Comparison of ENCODE assay signal across 8 cellular contexts in the genomic region with DNA sequence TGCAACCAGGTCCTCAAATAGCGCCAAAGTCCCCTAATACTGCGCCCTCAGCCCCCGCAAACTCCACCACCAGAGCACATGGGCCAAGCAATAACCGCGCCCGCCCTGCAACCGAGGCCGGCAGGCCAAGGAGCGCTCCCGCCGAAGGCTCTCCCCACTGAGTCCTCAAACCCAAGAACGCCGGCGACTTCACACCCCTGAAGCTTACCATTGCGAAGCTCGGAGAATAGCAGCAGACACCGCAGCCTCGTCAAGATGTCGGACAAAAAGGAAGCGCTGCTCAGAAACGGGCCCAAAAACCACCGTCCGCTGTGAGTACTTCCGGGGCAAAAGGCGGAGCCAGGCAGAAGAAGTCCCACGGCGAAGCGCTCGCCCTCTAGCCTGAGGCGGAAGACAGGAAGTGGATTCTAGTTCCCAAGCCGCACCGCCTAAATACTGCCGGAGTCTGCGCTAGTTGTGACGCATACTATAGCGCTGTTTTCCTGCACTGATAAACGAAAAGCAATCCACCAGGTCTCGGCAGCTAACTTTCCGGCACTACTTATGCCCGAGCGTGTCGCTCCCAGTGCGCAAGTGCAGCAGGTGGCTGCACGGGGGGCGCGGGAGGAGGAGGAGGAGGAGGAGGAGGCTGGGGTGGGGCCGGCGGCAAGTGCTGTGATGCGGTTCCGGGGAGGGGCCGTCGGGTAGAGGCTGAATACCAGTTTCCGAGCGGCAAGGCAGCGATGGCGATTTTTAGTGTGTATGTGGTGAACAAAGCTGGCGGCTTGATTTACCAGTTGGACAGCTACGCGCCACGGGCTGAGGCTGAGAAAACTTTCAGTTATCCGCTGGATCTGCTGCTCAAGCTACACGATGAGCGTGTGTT. TPM values are rescaled to one million over a fixed set of nuclear protein-coding genes. Genes with fewer than 3 reads are reported as not detected.
DNase-seq lines count a peak whose midpoint lies in the region; ATAC-seq and TF ChIP-seq lines count a peak whose summit lies in the region.

TSS of gene RPS25 (minus strand) at position 270 of the 865 bp plus-strand sequence. CDS start at position 211, 59 bp downstream.
A gene with protein sequence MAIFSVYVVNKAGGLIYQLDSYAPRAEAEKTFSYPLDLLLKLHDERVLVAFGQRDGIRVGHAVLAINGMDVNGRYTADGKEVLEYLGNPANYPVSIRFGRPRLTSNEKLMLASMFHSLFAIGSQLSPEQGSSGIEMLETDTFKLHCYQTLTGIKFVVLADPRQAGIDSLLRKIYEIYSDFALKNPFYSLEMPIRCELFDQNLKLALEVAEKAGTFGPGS (plus strand): TSS at position 693 of the 865 bp plus-strand sequence. CDS start 30 bp downstream, at position 723.

- TF ChIP-seq POLR2A in GM15510 (IDR thresholded peaks at IDR 0.05; ENCODE audit: borderline replicate concordance, extremely low read depth, insufficient read length): peak; percentile 86
- TF ChIP-seq POLR2A in prostate gland (IDR thresholded peaks at IDR 0.05): peak; percentile 48

- H3K27me3 ChIP-seq in prostate gland (replicated peaks; ENCODE audit: insufficient read depth): no peaks in the 10 kb centered on the region

- DNase-seq in NCI-H1694 treated with DMSO at 0.1 percent for 48 hours (lab: John Stamatoyannopoulos, UW) (peak; percentile 72), T-helper 17 cell (peak; percentile 88 to 92 (median 91)), amygdala (lab: John Stamatoyannopoulos, UW) (peak; percentile 88 to 100 (median 97)), left ventricle myocardium superior (peak; percentile 95), prostate gland (ENCODE audit: low spot score) (peak; percentile 96)

- H3K36me3 Mint-ChIP-seq in T-helper 17 cell (ENCODE audit: low read depth): no peaks in the 10 kb centered on the region

- H3K36me3 ChIP-seq in prostate gland (peaks cover 7 to 10% of the 10 kb centered on the region in 2 donors), urinary bladder (ENCODE audit: insufficient read depth) (peaks cover 3% of the 10 kb centered on the region)

- intact Hi-C loops in left ventricle myocardium superior (cut with micrococcal nuclease) (no loop called here), prostate gland (cut with DNase I) (no loop called here)

- no peaks in the 10 kb centered on the region for H3K27me3 Mint-ChIP-seq in T-helper 17 cell

- H3K9me3 ChIP-seq in T-helper 17 cell (ENCODE audit: control insufficient read depth, low read length, poor library complexity, severe bottlenecking) (no peaks in the 10 kb centered on the region), prostate gland (no peaks in the 10 kb centered on the region)

- peak within 1 kb of the TSS; percentile 99 for H3K27ac Mint-ChIP-seq in T-helper 17 cell

- peaks cover 30% of the 10 kb centered on the region for H3K4me1 Mint-ChIP-seq in T-helper 17 cell

- H3K4me3 ChIP-seq in prostate gland (peak within 1 kb of the TSS; percentile 83 to 89), urinary bladder (ENCODE audit: low read depth, low read length) (peak within 1 kb of the TSS; percentile 82)

- ATAC-seq in HG02885 (IDR thresholded peaks at IDR 0.05; ENCODE audit: poor library complexity, unreplicated experiment) (peak; percentile 86), T-helper 17 cell (peak; percentile 87), left ventricle myocardium superior (peak; percentile 96)

- H3K27ac ChIP-seq in prostate gland (peak within 1 kb of the TSS; percentile 93 to 94), urinary bladder (ENCODE audit: low read depth) (peak within 1 kb of the TSS; percentile 92)

- peak in 3 of 4 experiments; percentile 6 to 30 (median 12) for TF ChIP-seq CTCF in prostate gland (IDR thresholded peaks at IDR 0.05)

- H3K4me3 Mint-ChIP-seq in T-helper 17 cell: peak within 1 kb of the TSS; percentile 95

- H3K4me1 ChIP-seq in prostate gland (replicated peaks): peaks cover 6% of the 10 kb centered on the region
- no peaks in the 10 kb centered on the region for H3K4me1 ChIP-seq in urinary bladder (ENCODE audit: insufficient read depth)

- under 1% methylated on average over 63 of the region's 63 CpGs for whole genome bisulfite sequencing in prostate gland
- WGBS in urinary bladder: under 1% methylated on average over 63 of the region's 63 CpGs

RNA-seq across cellular contexts. Expression of gene RPS25, which starts in this region (rescaled TPM):
- total RNA-seq in T-helper 17 cell: 1,000 to 10,000 TPM; 2,323 to 2,414 TPM
- 813 TPM for total RNA-seq in left ventricle myocardium superior
- 1,000 to 10,000 TPM in 1 of 2 donors, 100 to 1,000 TPM in 1; 949 to 1,730 TPM for total RNA-seq in prostate gland
- total RNA-seq in urinary bladder: 904 TPM
- 1,476 TPM for polyA plus RNA-seq in urinary bladder

RNA-seq across cellular contexts. Expression of the second gene that starts in this region (rescaled TPM):
- total RNA-seq in T-helper 17 cell (10 to 100 TPM; 62.4 to 69.5 TPM), left ventricle myocardium superior (30.4 TPM), prostate gland (10 to 100 TPM; 79.8 to 83.5 TPM), urinary bladder (40.6 TPM)
- 59.3 TPM for polyA plus RNA-seq in urinary bladder

Comparison
In these comparisons a context has a peak if more than half of its experiments do, and no peak if none do; other contexts are left out.
1. Peak in every context shown above with its lines: DNase-seq, ATAC-seq, H3K4me3 ChIP-seq and H3K27ac ChIP-seq.